8 cellular contexts compared by ENCODE assay signal in the genomic region with DNA sequence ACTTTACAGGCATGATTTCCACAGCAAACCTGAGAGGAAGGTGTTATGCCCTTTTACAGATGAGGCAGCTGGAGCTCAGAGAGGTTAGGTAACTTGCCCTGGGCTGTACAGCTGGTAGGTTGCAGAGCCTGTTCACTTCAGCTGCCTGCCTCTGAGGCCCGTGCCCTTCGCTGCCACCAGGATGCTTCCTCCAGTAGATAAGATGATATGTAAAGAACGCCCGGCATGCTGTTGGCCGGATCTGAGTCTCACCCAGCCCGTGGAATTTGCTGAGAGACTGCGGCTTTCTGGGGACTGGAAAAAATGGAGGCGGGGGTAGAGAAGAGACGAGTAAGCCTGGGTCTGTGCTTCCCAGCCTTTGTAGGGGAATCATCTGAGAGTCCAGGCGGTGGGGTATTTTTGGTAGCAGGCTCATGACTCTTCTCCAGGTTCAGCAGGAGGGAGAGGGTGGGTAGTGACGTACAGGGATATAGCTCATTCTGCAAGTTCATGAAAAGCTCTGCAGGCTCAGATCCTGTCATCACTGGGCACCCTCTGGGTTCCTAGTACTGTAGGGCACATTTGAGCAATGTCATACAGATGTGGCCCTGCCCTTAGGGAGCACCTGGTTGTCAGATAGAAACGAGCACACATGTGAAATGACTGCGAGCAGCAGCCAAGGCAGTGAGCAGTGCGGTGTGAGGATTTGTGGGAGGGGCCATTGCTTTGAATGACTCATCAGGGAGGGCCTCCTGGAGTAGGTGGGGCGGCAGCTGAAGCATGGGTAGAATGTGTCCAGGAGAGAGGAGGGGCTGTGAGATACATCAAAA.
A peak's percentile ranks its signal among the peaks of the same experiment; 100 is the strongest.
DNase-seq lines count a peak whose midpoint lies in the region; ATAC-seq and TF ChIP-seq lines count a peak whose summit lies in the region.

No MANE protein-coding gene starts in this region.

- H3K9me3 ChIP-seq in BLaER1 treated with 17β-estradiol and CSF1 and Interleukin-3, amounts not matched to agents 10 nM and 100 nM (replicated peaks in 1 of 11) = no peaks in the 10 kb centered on the region
- H3K9me3 ChIP-seq in effector memory CD4-positive, alpha-beta T cell (ENCODE audit: control insufficient read depth, low read length) = no peaks in the 10 kb centered on the region

- H3K4me3 ChIP-seq in BLaER1 treated with 17β-estradiol and CSF1 and Interleukin-3, amounts not matched to agents 10 nM and 100 nM = no peak overlapping the region
- no peak overlapping the region for H3K4me3 ChIP-seq in effector memory CD4-positive, alpha-beta T cell (ENCODE audit: insufficient read depth, low read depth, low read length, poor library complexity, severe bottlenecking)

- H3K9ac ChIP-seq in BLaER1 treated with 17β-estradiol and CSF1 and Interleukin-3, amounts not matched to agents 10 nM and 100 nM = peak overlapping the region in 1 of 11 experiments; percentile 36; a peak in 1 of 22 replicates

- POLR2A ChIA-PET in activated CD4-positive, alpha-beta memory T cell treated with anti-CD3 and anti-CD28 coated beads, Interleukin-2, amount 10 ng/mL, durations not matched to agents 7 days and 5 days (lab: Charles Lee) = no interaction called here

- H3K27me3 ChIP-seq in BLaER1 treated with 17β-estradiol and CSF1 and Interleukin-3, amounts not matched to agents 10 nM and 100 nM = 0 out of 22 replicates have a peak, but pooled peaks cover 0 to 4% (median 0%) of the 10 kb centered on the region in 11 experiments
- H3K27me3 ChIP-seq in effector memory CD4-positive, alpha-beta T cell (replicated peaks; ENCODE audit: control insufficient read depth, insufficient read depth, low read length, poor library complexity, severe bottlenecking) = no peaks in the 10 kb centered on the region

- H3K4me3 Mint-ChIP-seq in activated CD4-positive, alpha-beta memory T cell treated with anti-CD3 and anti-CD28 coated beads, Interleukin-2, amount 10 ng/mL, durations not matched to agents 7 days and 5 days = no peak overlapping the region
- H3K4me3 Mint-ChIP-seq in natural killer cell = no peak overlapping the region

- no peaks in the 10 kb centered on the region for H3K36me3 Mint-ChIP-seq in activated CD4-positive, alpha-beta memory T cell treated with anti-CD3 and anti-CD28 coated beads, Interleukin-2, amount 10 ng/mL, durations not matched to agents 7 days and 5 days (ENCODE audit: low read depth)
- no peaks in the 10 kb centered on the region for H3K36me3 Mint-ChIP-seq in natural killer cell

- ATAC-seq in HG03442 (IDR thresholded peaks at IDR 0.05; ENCODE audit: unreplicated experiment) (no peak), natural killer cell (no peak)

- DNase-seq in HPDE6-E6E7 (ENCODE audit: extremely low spot score) (peak; percentile 83), left kidney (ENCODE audit: low read depth, low spot score) (peak; percentile 78), natural killer cell (no peak), CD1c-positive myeloid dendritic cell (ENCODE audit: extremely low spot score) (no peak)
- peak; percentile 17 for DNase-seq in activated CD4-positive, alpha-beta memory T cell treated with anti-CD3 and anti-CD28 coated beads, Interleukin-2, amount 10 ng/mL, durations not matched to agents 7 days and 5 days
- no peak for DNase-seq in effector memory CD4-positive, alpha-beta T cell

- H3K9me3 Mint-ChIP-seq in activated CD4-positive, alpha-beta memory T cell treated with anti-CD3 and anti-CD28 coated beads, Interleukin-2, amount 10 ng/mL, durations not matched to agents 7 days and 5 days = no peaks in the 10 kb centered on the region
- H3K9me3 Mint-ChIP-seq in natural killer cell = no peaks in the 10 kb centered on the region

- H3K27me3 Mint-ChIP-seq in activated CD4-positive, alpha-beta memory T cell treated with anti-CD3 and anti-CD28 coated beads, Interleukin-2, amount 10 ng/mL, durations not matched to agents 7 days and 5 days = peaks cover 7% of the 10 kb centered on the region
- peaks cover 0 to 4% of the 10 kb centered on the region in 2 donors for H3K27me3 Mint-ChIP-seq in natural killer cell (ENCODE audit: low read depth in 2 of 2)

- CTCF ChIA-PET in activated CD4-positive, alpha-beta memory T cell treated with anti-CD3 and anti-CD28 coated beads, Interleukin-2, amount 10 ng/mL, durations not matched to agents 7 days and 5 days (lab: Charles Lee) = no interaction called here

- peak overlapping the region in 10 of 11 experiments; percentile 12 to 73 (median 57); a peak in 19 of 22 replicates for H3K4me2 ChIP-seq in BLaER1 treated with 17β-estradiol and CSF1 and Interleukin-3, amounts not matched to agents 10 nM and 100 nM

- H3K27ac Mint-ChIP-seq in activated CD4-positive, alpha-beta memory T cell treated with anti-CD3 and anti-CD28 coated beads, Interleukin-2, amount 10 ng/mL, durations not matched to agents 7 days and 5 days = no peak overlapping the region
- H3K27ac Mint-ChIP-seq in natural killer cell = no peak overlapping the region

- intact Hi-C loops in natural killer cell (cut with micrococcal nuclease) = no loop called here

- H3K4me1 Mint-ChIP-seq in activated CD4-positive, alpha-beta memory T cell treated with anti-CD3 and anti-CD28 coated beads, Interleukin-2, amount 10 ng/mL, durations not matched to agents 7 days and 5 days = no peaks in the 10 kb centered on the region
- H3K4me1 Mint-ChIP-seq in natural killer cell = no peaks in the 10 kb centered on the region

- no peak for TF ChIP-seq CTCF in natural killer cell (IDR thresholded peaks at IDR 0.05)

- peaks cover 0 to 77% (median 60%) of the 10 kb centered on the region in 10 experiments; a peak in 19 of 20 replicates for H3K4me1 ChIP-seq in BLaER1 treated with 17β-estradiol and CSF1 and Interleukin-3, amounts not matched to agents 10 nM and 100 nM
- no peaks in the 10 kb centered on the region for H3K4me1 ChIP-seq in effector memory CD4-positive, alpha-beta T cell (ENCODE audit: control insufficient read depth, insufficient read depth, low read length, poor library complexity, severe bottlenecking)

- no peak overlapping the region for H3K27ac ChIP-seq in BLaER1 treated with 17β-estradiol and CSF1 and Interleukin-3, amounts not matched to agents 10 nM and 100 nM
- no peak overlapping the region for H3K27ac ChIP-seq in effector memory CD4-positive, alpha-beta T cell (ENCODE audit: insufficient read depth, low read length, poor library complexity, severe bottlenecking)

- H3K36me3 ChIP-seq in BLaER1 treated with 17β-estradiol and CSF1 and Interleukin-3, amounts not matched to agents 10 nM and 100 nM = no peaks in the 10 kb centered on the region
- no peaks in the 10 kb centered on the region for H3K36me3 ChIP-seq in effector memory CD4-positive, alpha-beta T cell (ENCODE audit: control insufficient read depth, insufficient read depth, low read length)

- peaks cover 0 to 6% (median 0%) of the 10 kb centered on the region in 11 experiments; a peak in 2 of 22 replicates for H4K20me1 ChIP-seq in BLaER1 treated with 17β-estradiol and CSF1 and Interleukin-3, amounts not matched to agents 10 nM and 100 nM

Comparison
In these comparisons a context has a peak if more than half of its experiments do, and no peak if none do; other contexts are left out.
1. DNase-seq: peak in HPDE6-E6E7 (single experiment), activated CD4-positive, alpha-beta memory T cell treated with anti-CD3 and anti-CD28 coated beads, Interleukin-2, amount 10 ng/mL, durations not matched to agents 7 days and 5 days (single experiment) and left kidney (single experiment); none in natural killer cell (single experiment), CD1c-positive myeloid dendritic cell (single experiment) and effector memory CD4-positive, alpha-beta T cell (0 of 3).